In genomic region chr7:75798770-75799169, GRCh38 we compare ENCODE assay signal across 1 cellular context.
TF ChIP-seq lines count a peak whose summit lies in the region.

No MANE protein-coding gene starts in this region.

TF ChIP-seq in K562, 482 proteins besides CTCF, POLR2A, EP300 and RAD21 (continues in another document):
- TF ChIP-seq ZBTB11 (CRISPR knock-in tag; IDR thresholded peaks at IDR 0.05) (no peak), ZNF146 (CRISPR knock-in tag; IDR thresholded peaks at IDR 0.05; ENCODE audit: unreplicated experiment) (no peak), POLR2AphosphoS2 (IDR thresholded peaks at IDR 0.05; ENCODE audit: low read length) (no peak), E4F1 (CRISPR knock-in tag; IDR thresholded peaks at IDR 0.05; ENCODE audit: borderline replicate concordance) (no peak), NKRF (IDR thresholded peaks at IDR 0.05; ENCODE audit: borderline replicate concordance) (no peak), CHAMP1 (IDR thresholded peaks at IDR 0.05) (no peak), ZSCAN29 (IDR thresholded peaks at IDR 0.05) (no peak), POLR2AphosphoS5 (IDR thresholded peaks at IDR 0.05; ENCODE audit: control insufficient read depth, insufficient read depth, low read depth, low read length) (peak; percentile 66; the same call in 1 of the 2 replicates), LARP7 (IDR thresholded peaks at IDR 0.05) (no peak), CTBP1 (IDR thresholded peaks at IDR 0.05; ENCODE audit: borderline replicate concordance) (peak; percentile 57; the same call in 1 of the 2 replicates), FOXJ3 (CRISPR knock-in tag; IDR thresholded peaks at IDR 0.05) (no peak), C11orf30 (IDR thresholded peaks at IDR 0.05; ENCODE audit: low read depth) (peak; percentile 41; the same call in 1 of the 2 replicates), MBD2 (IDR thresholded peaks at IDR 0.05; ENCODE audit: borderline replicate concordance, low read depth) (0 out of 2 replicates have a peak, but pooled peaks have one; percentile 8), MITF (IDR thresholded peaks at IDR 0.05) (no peak), HNRNPK (IDR thresholded peaks at IDR 0.05; ENCODE audit: low read depth, low read length, poor library complexity, severe bottlenecking) (no peak), TOE1 (IDR thresholded peaks at IDR 0.05; ENCODE audit: borderline replicate concordance) (no peak), TOE1 (CRISPR knock-in tag; IDR thresholded peaks at IDR 0.05; ENCODE audit: borderline replicate concordance, low read depth) (no peak), ZFP36 (IDR thresholded peaks at IDR 0.05; ENCODE audit: low read depth, low read length, partially characterized antibody) (no peak), NCOR1 (IDR thresholded peaks at IDR 0.05) (peak; percentile 68), POLR2B (IDR thresholded peaks at IDR 0.05; ENCODE audit: low read depth, partially characterized antibody) (no peak), HNRNPL (IDR thresholded peaks at IDR 0.05; ENCODE audit: low read depth, low read length) (0 out of 2 replicates have a peak, but pooled peaks have one; percentile 46), FOXP1 (CRISPR knock-in tag; IDR thresholded peaks at IDR 0.05) (0 out of 2 replicates have a peak, but pooled peaks have one; percentile 27), MNT (conservative IDR thresholded peaks at IDR 0.05) (no peak), MLX (CRISPR knock-in tag; conservative IDR thresholded peaks at IDR 0.05) (no peak), TAL1 (IDR thresholded peaks at IDR 0.05) (peak; percentile 83), RBM25 (IDR thresholded peaks at IDR 0.05; ENCODE audit: low read depth, low read length, severe bottlenecking) (no peak), GATAD2A (IDR thresholded peaks at IDR 0.05) (no peak), MLLT1 (IDR thresholded peaks at IDR 0.05) (no peak), BDP1 (IDR thresholded peaks at IDR 0.05; ENCODE audit: insufficient read depth, insufficient read length) (no peak), HDAC2 (IDR thresholded peaks at IDR 0.05) (no peak), RHOXF2B (CRISPR knock-in tag; conservative IDR thresholded peaks at IDR 0.05) (no peak), THRA (IDR thresholded peaks at IDR 0.05) (no peak), HOMEZ (CRISPR knock-in tag; IDR thresholded peaks at IDR 0.05) (no peak), RFX7 (CRISPR knock-in tag; IDR thresholded peaks at IDR 0.05) (no peak), FOXA1 (IDR thresholded peaks at IDR 0.05; ENCODE audit: borderline replicate concordance) (no peak), SMAD2 (IDR thresholded peaks at IDR 0.05; ENCODE audit: low read depth, low read length) (no peak), TEAD4 (IDR thresholded peaks at IDR 0.05; ENCODE audit: low read length) (peak; percentile 79), TEAD4 (CRISPR knock-in tag; IDR thresholded peaks at IDR 0.05; ENCODE audit: borderline replicate concordance) (no peak)
